1 cellular context compared by ENCODE assay signal in the genomic region with DNA sequence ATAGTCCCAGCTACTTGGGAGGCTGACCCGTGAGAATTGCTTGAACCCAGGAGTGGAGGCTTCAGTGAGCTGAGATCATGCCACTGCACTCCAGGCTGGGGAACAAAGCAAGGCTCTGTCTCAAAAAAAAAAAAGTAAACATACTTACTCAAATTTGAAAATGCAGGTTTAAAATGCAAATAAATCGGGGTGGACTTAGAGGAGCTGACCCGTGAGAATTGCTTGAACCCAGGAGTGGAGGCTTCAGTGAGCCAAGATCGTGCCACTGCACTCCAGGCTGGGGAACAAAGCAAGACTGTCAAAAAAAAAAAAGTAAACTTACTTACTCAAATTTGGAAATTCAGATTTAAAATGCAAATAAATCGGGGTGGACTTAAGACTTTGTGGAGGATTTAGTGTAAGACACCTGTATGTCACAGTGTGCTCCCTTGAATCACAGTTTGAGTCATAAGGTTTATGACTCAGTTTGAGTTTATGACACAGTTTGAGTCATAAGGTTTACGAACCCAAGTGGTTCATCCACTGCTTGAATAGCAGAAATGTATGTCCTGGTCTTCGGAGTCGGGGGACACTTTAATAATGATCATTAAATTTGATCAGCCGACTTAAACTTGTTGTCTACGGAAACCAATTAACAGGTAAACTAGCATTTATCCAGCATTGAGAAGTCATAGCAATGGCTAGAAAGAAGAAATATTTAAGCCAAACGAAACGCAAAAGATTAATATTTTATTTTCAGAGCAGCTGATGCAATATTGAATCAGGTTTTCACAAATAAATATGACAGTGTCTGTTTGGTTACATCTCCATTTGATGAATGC.
TF ChIP-seq lines count a peak whose summit lies in the region.

No MANE protein-coding gene starts in this region.

TF ChIP-seq in HEK293, 187 proteins besides CTCF, POLR2A, EP300 and RAD21 (continued from another document and continues in another):
- TF ChIP-seq, protein P1, sequence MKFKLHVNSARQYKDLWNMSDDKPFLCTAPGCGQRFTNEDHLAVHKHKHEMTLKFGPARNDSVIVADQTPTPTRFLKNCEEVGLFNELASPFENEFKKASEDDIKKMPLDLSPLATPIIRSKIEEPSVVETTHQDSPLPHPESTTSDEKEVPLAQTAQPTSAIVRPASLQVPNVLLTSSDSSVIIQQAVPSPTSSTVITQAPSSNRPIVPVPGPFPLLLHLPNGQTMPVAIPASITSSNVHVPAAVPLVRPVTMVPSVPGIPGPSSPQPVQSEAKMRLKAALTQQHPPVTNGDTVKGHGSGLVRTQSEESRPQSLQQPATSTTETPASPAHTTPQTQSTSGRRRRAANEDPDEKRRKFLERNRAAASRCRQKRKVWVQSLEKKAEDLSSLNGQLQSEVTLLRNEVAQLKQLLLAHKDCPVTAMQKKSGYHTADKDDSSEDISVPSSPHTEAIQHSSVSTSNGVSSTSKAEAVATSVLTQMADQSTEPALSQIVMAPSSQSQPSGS (tag by site-specific recombination; IDR thresholded peaks at IDR 0.05; ENCODE audit: low read depth): no peak
- TF ChIP-seq ZNF202 (tag by site-specific recombination; IDR thresholded peaks at IDR 0.05; ENCODE audit: borderline replicate concordance) (no peak), ZNF138 (tag by site-specific recombination; IDR thresholded peaks at IDR 0.05; ENCODE audit: borderline replicate concordance) (no peak), GFI1B (tag by site-specific recombination; IDR thresholded peaks at IDR 0.05) (peak; percentile 89), ZNF211 (tag by site-specific recombination; IDR thresholded peaks at IDR 0.05; ENCODE audit: low read depth) (no peak), ZNF544 (tag by site-specific recombination; IDR thresholded peaks at IDR 0.05) (no peak), ZNF830 (tag by site-specific recombination; IDR thresholded peaks at IDR 0.05; ENCODE audit: low read depth) (no peak), ZNF121 (tag by site-specific recombination; IDR thresholded peaks at IDR 0.05) (no peak), ZFP69B (tag by site-specific recombination; IDR thresholded peaks at IDR 0.05) (0 out of 2 replicates have a peak, but pooled peaks have one; percentile 21), ZNF571 (tag by site-specific recombination; IDR thresholded peaks at IDR 0.05) (no peak), ZEB2 (tag by site-specific recombination; IDR thresholded peaks at IDR 0.05) (peak; percentile 88), ZFHX2 (tag by site-specific recombination; conservative IDR thresholded peaks at IDR 0.05) (no peak), ZNF37A (tag by site-specific recombination; IDR thresholded peaks at IDR 0.05) (no peak), ZNF548 (tag by site-specific recombination; IDR thresholded peaks at IDR 0.05) (no peak), ZNF248 (tag by site-specific recombination; IDR thresholded peaks at IDR 0.05) (no peak), ZNF274 (IDR thresholded peaks at IDR 0.05; ENCODE audit: low read length) (no peak), ZNF274 (tag by site-specific recombination; IDR thresholded peaks at IDR 0.05; ENCODE audit: borderline replicate concordance) (no peak), ZNF404 (tag by site-specific recombination; IDR thresholded peaks at IDR 0.05) (no peak), ZNF423 (tag by site-specific recombination; IDR thresholded peaks at IDR 0.05) (no peak), ZBTB21 (tag by site-specific recombination; IDR thresholded peaks at IDR 0.05) (peak; percentile 91), SCRT2 (tag by site-specific recombination; IDR thresholded peaks at IDR 0.05) (peak; percentile 96), ZNF112 (tag by site-specific recombination; IDR thresholded peaks at IDR 0.05) (no peak), ZNF48 (tag by site-specific recombination; IDR thresholded peaks at IDR 0.05) (no peak), ZNF24 (tag by site-specific recombination; IDR thresholded peaks at IDR 0.05) (peak; percentile 70; the same call in 1 of the 2 replicates), ZNF341 (tag by site-specific recombination; IDR thresholded peaks at IDR 0.05; ENCODE audit: low read depth) (no peak), ZNF621 (tag by site-specific recombination; IDR thresholded peaks at IDR 0.05) (no peak), ZNF600 (tag by site-specific recombination; IDR thresholded peaks at IDR 0.05) (0 out of 2 replicates have a peak, but pooled peaks have one; percentile 28), KLF1 (tag by site-specific recombination; IDR thresholded peaks at IDR 0.05) (no peak), ZBTB8A (tag by site-specific recombination; IDR thresholded peaks at IDR 0.05) (no peak), ZNF510 (tag by site-specific recombination; IDR thresholded peaks at IDR 0.05; ENCODE audit: insufficient replicate concordance) (no peak), ZNF223 (tag by site-specific recombination; IDR thresholded peaks at IDR 0.05) (no peak), ZBTB48 (tag by site-specific recombination; IDR thresholded peaks at IDR 0.05) (no peak), ZNF433 (tag by site-specific recombination; IDR thresholded peaks at IDR 0.05; ENCODE audit: low read depth) (no peak), ZNF10 (tag by site-specific recombination; IDR thresholded peaks at IDR 0.05) (peak; percentile 72; the same call in 1 of the 2 replicates), ZNF184 (tag by site-specific recombination; IDR thresholded peaks at IDR 0.05) (no peak), ZNF174 (tag by site-specific recombination; IDR thresholded peaks at IDR 0.05) (no peak), ZNF501 (tag by site-specific recombination; IDR thresholded peaks at IDR 0.05) (no peak), BCL11A (tag by site-specific recombination; IDR thresholded peaks at IDR 0.05; ENCODE audit: low read depth) (no peak), ZNF654 (tag by site-specific recombination; IDR thresholded peaks at IDR 0.05; ENCODE audit: low read depth) (no peak), ZNF670 (tag by site-specific recombination; IDR thresholded peaks at IDR 0.05; ENCODE audit: low read depth) (no peak), ZBTB11 (tag by site-specific recombination; conservative IDR thresholded peaks at IDR 0.05; ENCODE audit: low read depth) (no peak), INSM2 (tag by site-specific recombination; IDR thresholded peaks at IDR 0.05) (peak; percentile 54; the same call in 1 of the 2 replicates), FEZF1 (tag by site-specific recombination; IDR thresholded peaks at IDR 0.05) (no peak)
- TF ChIP-seq, protein P2, sequence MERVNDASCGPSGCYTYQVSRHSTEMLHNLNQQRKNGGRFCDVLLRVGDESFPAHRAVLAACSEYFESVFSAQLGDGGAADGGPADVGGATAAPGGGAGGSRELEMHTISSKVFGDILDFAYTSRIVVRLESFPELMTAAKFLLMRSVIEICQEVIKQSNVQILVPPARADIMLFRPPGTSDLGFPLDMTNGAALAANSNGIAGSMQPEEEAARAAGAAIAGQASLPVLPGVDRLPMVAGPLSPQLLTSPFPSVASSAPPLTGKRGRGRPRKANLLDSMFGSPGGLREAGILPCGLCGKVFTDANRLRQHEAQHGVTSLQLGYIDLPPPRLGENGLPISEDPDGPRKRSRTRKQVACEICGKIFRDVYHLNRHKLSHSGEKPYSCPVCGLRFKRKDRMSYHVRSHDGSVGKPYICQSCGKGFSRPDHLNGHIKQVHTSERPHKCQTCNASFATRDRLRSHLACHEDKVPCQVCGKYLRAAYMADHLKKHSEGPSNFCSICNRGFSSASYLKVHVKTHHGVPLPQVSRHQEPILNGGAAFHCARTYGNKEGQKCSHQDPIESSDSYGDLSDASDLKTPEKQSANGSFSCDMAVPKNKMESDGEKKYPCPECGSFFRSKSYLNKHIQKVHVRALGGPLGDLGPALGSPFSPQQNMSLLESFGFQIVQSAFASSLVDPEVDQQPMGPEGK (tag by site-specific recombination; IDR thresholded peaks at IDR 0.05): peak; percentile 46
- TF ChIP-seq, protein P3, sequence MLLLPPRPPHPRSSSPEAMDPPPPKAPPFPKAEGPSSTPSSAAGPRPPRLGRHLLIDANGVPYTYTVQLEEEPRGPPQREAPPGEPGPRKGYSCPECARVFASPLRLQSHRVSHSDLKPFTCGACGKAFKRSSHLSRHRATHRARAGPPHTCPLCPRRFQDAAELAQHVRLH (tag by site-specific recombination; IDR thresholded peaks at IDR 0.05): no peak
- TF ChIP-seq, protein P4, sequence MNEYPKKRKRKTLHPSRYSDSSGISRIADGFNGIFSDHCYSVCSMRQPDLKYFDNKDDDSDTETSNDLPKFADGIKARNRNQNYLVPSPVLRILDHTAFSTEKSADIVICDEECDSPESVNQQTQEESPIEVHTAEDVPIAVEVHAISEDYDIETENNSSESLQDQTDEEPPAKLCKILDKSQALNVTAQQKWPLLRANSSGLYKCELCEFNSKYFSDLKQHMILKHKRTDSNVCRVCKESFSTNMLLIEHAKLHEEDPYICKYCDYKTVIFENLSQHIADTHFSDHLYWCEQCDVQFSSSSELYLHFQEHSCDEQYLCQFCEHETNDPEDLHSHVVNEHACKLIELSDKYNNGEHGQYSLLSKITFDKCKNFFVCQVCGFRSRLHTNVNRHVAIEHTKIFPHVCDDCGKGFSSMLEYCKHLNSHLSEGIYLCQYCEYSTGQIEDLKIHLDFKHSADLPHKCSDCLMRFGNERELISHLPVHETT (tag by site-specific recombination; IDR thresholded peaks at IDR 0.05): peak; percentile 71; the same call in 1 of the 2 replicates
- TF ChIP-seq, protein P5, sequence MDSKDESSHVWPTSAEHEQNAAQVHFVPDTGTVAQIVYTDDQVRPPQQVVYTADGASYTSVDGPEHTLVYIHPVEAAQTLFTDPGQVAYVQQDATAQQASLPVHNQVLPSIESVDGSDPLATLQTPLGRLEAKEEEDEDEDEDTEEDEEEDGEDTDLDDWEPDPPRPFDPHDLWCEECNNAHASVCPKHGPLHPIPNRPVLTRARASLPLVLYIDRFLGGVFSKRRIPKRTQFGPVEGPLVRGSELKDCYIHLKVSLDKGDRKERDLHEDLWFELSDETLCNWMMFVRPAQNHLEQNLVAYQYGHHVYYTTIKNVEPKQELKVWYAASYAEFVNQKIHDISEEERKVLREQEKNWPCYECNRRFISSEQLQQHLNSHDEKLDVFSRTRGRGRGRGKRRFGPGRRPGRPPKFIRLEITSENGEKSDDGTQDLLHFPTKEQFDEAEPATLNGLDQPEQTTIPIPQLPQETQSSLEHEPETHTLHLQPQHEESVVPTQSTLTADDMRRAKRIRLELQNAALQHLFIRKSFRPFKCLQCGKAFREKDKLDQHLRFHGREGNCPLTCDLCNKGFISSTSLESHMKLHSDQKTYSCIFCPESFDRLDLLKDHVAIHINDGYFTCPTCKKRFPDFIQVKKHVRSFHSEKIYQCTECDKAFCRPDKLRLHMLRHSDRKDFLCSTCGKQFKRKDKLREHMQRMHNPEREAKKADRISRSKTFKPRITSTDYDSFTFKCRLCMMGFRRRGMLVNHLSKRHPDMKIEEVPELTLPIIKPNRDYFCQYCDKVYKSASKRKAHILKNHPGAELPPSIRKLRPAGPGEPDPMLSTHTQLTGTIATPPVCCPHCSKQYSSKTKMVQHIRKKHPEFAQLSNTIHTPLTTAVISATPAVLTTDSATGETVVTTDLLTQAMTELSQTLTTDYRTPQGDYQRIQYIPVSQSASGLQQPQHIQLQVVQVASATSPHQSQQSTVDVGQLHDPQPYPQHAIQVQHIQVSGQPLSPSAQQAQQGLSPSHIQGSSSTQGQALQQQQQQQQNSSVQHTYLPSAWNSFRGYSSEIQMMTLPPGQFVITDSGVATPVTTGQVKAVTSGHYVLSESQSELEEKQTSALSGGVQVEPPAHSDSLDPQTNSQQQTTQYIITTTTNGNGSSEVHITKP (tag by site-specific recombination; IDR thresholded peaks at IDR 0.05): peak; percentile 62
- TF ChIP-seq, protein P6, sequence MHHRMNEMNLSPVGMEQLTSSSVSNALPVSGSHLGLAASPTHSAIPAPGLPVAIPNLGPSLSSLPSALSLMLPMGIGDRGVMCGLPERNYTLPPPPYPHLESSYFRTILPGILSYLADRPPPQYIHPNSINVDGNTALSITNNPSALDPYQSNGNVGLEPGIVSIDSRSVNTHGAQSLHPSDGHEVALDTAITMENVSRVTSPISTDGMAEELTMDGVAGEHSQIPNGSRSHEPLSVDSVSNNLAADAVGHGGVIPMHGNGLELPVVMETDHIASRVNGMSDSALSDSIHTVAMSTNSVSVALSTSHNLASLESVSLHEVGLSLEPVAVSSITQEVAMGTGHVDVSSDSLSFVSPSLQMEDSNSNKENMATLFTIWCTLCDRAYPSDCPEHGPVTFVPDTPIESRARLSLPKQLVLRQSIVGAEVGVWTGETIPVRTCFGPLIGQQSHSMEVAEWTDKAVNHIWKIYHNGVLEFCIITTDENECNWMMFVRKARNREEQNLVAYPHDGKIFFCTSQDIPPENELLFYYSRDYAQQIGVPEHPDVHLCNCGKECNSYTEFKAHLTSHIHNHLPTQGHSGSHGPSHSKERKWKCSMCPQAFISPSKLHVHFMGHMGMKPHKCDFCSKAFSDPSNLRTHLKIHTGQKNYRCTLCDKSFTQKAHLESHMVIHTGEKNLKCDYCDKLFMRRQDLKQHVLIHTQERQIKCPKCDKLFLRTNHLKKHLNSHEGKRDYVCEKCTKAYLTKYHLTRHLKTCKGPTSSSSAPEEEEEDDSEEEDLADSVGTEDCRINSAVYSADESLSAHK (tag by site-specific recombination; IDR thresholded peaks at IDR 0.05): no peak
